12 cellular contexts compared by ENCODE assay signal in genomic region chr14:68644101-68644500, GRCh38.
"Had no signal": no experiment of that assay in that cellular context is flagged by ENCODE, and none has a peak within 500 bp of the region (broad histone marks: within the 10 kb centered on the region; RNA-seq: fewer than 3 reads in every experiment).

No MANE protein-coding gene starts in this region.

- H3K27me3 ChIP-seq: cardiac muscle cell, transverse colon had no signal

- H3K4me3 ChIP-seq: cardiac muscle cell, transverse colon had no signal

- H3K27ac Mint-ChIP-seq: activated CD4-positive, alpha-beta T cell treated with anti-CD3 and anti-CD28 coated beads, Interleukin-2, amount 10 ng/mL, durations not matched to agents 24 days and 14 days; activated naive CD4-positive, alpha-beta T cell treated with anti-CD3 and anti-CD28 coated beads, Interleukin-2, amount 50 U/mL, for 24 hours had no signal

- H3K4me1 ChIP-seq: parathyroid adenoma had no signal

- H3K4me1 Mint-ChIP-seq: activated CD4-positive, alpha-beta T cell treated with anti-CD3 and anti-CD28 coated beads, Interleukin-2, amount 10 ng/mL, durations not matched to agents 24 days and 14 days; activated naive CD4-positive, alpha-beta T cell treated with anti-CD3 and anti-CD28 coated beads, Interleukin-2, amount 50 U/mL, for 24 hours had no signal

- H3K4me3 Mint-ChIP-seq: activated CD4-positive, alpha-beta T cell treated with anti-CD3 and anti-CD28 coated beads, Interleukin-2, amount 10 ng/mL, durations not matched to agents 24 days and 14 days; activated naive CD4-positive, alpha-beta T cell treated with anti-CD3 and anti-CD28 coated beads, Interleukin-2, amount 50 U/mL, for 24 hours had no signal

- H3K36me3 Mint-ChIP-seq: activated naive CD4-positive, alpha-beta T cell treated with anti-CD3 and anti-CD28 coated beads, Interleukin-2, amount 50 U/mL, for 24 hours had no signal

- DNase-seq: activated CD4-positive, alpha-beta T cell treated with anti-CD3 and anti-CD28 coated beads, Interleukin-2, amount 10 ng/mL, durations not matched to agents 24 days and 14 days; activated CD4-positive, CD25-positive, alpha-beta regulatory T cell; activated T-cell treated with anti-CD3 and anti-CD28 coated beads, Interleukin-2, amount 50 U/mL, for 1 hour; effector CD4-positive, alpha-beta T cell; foreskin fibroblast; mesendoderm; stimulated activated naive CD4-positive, alpha-beta T cell; SW 1271; transverse colon had no signal

- H3K36me3 ChIP-seq: cardiac muscle cell, transverse colon had no signal

- H3K27ac ChIP-seq: cardiac muscle cell, parathyroid adenoma had no signal
